In genomic region chr1:46131727-46132528, GRCh38 we compare ENCODE assay signal across 8 cellular contexts. TPM values are rescaled to one million over a fixed set of nuclear protein-coding genes. Genes with fewer than 3 reads are reported as not detected.
DNase-seq lines count a peak whose midpoint lies in the region; ATAC-seq and TF ChIP-seq lines count a peak whose summit lies in the region.

No MANE protein-coding gene starts in this region.

- H4K20me1 ChIP-seq in smooth muscle cell (ENCODE audit: low read depth), result no peaks in the 10 kb centered on the region

- no peak for DNase-seq in AG09309 (ENCODE audit: low read depth)
- peak; percentile 78 for DNase-seq in SHP77 treated with DMSO at 0.1 percent for 48 hours (lab: John Stamatoyannopoulos, UW)
- DNase-seq in amniotic stem cell (lab: John Stamatoyannopoulos, UW), result peak; percentile 43
- DNase-seq in smooth muscle cell (lab: John Stamatoyannopoulos, UW; ENCODE audit: unreplicated experiment), result no peak
- no peak for DNase-seq in MV-4-11 (lab: John Stamatoyannopoulos, UW)

- H3K27me3 ChIP-seq in HUES48 (ENCODE audit: control insufficient read depth, insufficient read depth, low read length) (peaks cover 17% of the 10 kb centered on the region), smooth muscle cell (ENCODE audit: low read depth) (no peaks in the 10 kb centered on the region)

- H3K9me3 ChIP-seq in HUES48 (ENCODE audit: control insufficient read depth, insufficient read depth, low read length) (no peaks in the 10 kb centered on the region), iPS-18c (ENCODE audit: control insufficient read depth, insufficient read depth, low read length) (no peaks in the 10 kb centered on the region), smooth muscle cell (replicated peaks; ENCODE audit: low read depth) (no peaks in the 10 kb centered on the region)

- ATAC-seq in GM21576 (IDR thresholded peaks at IDR 0.05; ENCODE audit: unreplicated experiment), result no peak

- H3K9ac ChIP-seq in HUES48 (ENCODE audit: low read depth, low read length), result peak overlapping the region; percentile 98
- peak overlapping the region; percentile 98 for H3K9ac ChIP-seq in smooth muscle cell (ENCODE audit: low read depth)

- TF ChIP-seq CTCF in AG09309 (IDR thresholded peaks at IDR 0.05; ENCODE audit: control insufficient read depth, insufficient read depth, low read depth, low read length, missing control alignments), result no peak
- TF ChIP-seq CTCF in smooth muscle cell (IDR thresholded peaks at IDR 0.05; ENCODE audit: borderline replicate concordance, insufficient read depth, poor library complexity, severe bottlenecking), result no peak

- peak overlapping the region; percentile 99 for H3K27ac ChIP-seq in HUES48 (ENCODE audit: low read depth, low read length)
- peak overlapping the region; percentile 99 for H3K27ac ChIP-seq in smooth muscle cell (ENCODE audit: low read depth)

- H3K4me3 ChIP-seq in AG09309 (ENCODE audit: control insufficient read depth, low read depth, low read length) (peak overlapping the region; percentile 65), HUES48 (ENCODE audit: low read depth, low read length) (peak overlapping the region; percentile 75), iPS-18c (ENCODE audit: insufficient read depth, low read depth, low read length) (peak overlapping the region; percentile 60), smooth muscle cell (peak overlapping the region; percentile 86)

- under 1% methylated on average over 38 of the region's 38 CpGs for WGBS in smooth muscle cell (ENCODE audit: low lambda C conversion rate)

- H2AFZ ChIP-seq in smooth muscle cell (ENCODE audit: low read depth), result peak overlapping the region; percentile 92

- peaks cover 5% of the 10 kb centered on the region for H3F3A ChIP-seq in smooth muscle cell (ENCODE audit: low read depth)

- H3K4me2 ChIP-seq in smooth muscle cell, result peak overlapping the region; percentile 93

- H3K4me1 ChIP-seq in HUES48 (ENCODE audit: control insufficient read depth, insufficient read depth, low read length) (peaks cover 20% of the 10 kb centered on the region), smooth muscle cell (ENCODE audit: low read depth) (peaks cover 32% of the 10 kb centered on the region)

- peaks cover 42% of the 10 kb centered on the region for H3K79me2 ChIP-seq in smooth muscle cell (ENCODE audit: low read depth)

- H3K36me3 ChIP-seq in HUES48 (ENCODE audit: control insufficient read depth, insufficient read depth, low read length) (no peaks in the 10 kb centered on the region), smooth muscle cell (ENCODE audit: low read depth) (no peaks in the 10 kb centered on the region)

RNA-seq across cellular contexts. Expression of gene PIK3R3, which starts 0.5 kb away (rescaled TPM):
- 5.6 TPM in 2 replicates for total RNA-seq in smooth muscle cell
- 3.7 and 5.3 TPM in 2 replicates for polyA plus RNA-seq in smooth muscle cell

RNA-seq across cellular contexts. Expression of gene TSPAN1, which starts 43.0 kb away (rescaled TPM):
- total RNA-seq in smooth muscle cell, result 1.7 and 10.8 TPM in 2 replicates
- polyA plus RNA-seq in smooth muscle cell, result 2.4 and 8.0 TPM in 2 replicates

RNA-seq across cellular contexts. Expression of gene P3R3URF, which starts 44.4 kb away (rescaled TPM):
- not detected in 2 replicates for total RNA-seq in smooth muscle cell
- not detected in 2 replicates for polyA plus RNA-seq in smooth muscle cell

Comparison
In these comparisons a context has a peak if more than half of its experiments do, and no peak if none do; other contexts are left out.
1. DNase-seq: peak in SHP77 treated with DMSO at 0.1 percent for 48 hours (single experiment) and amniotic stem cell (single experiment); none in AG09309 (single experiment), smooth muscle cell (single experiment) and MV-4-11 (single experiment).
2. Peak in every context shown above with its lines, with median percentiles within 50 percentile points of each other: H3K4me3 ChIP-seq.